11 cellular contexts compared by ENCODE assay signal in the genomic region with DNA sequence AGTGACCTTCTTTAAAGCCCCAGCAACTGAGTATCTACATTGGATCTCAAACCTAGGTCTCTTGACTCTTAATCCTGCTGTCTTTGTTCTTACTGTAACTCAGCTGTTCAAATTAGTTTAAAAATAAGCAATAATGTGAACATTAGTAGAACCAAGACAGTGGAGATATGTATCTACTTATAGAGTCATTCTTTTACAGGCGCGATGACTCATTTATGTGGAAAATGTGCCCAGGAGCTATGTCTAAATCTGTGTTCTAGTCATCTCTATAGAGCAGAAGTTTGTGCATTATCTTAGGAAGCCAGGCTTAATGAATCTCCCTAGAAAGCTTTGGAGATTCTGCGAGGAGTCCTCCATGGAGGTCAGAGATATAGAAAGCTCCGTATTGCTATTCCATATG.
A peak's percentile ranks its signal among the peaks of the same experiment; 100 is the strongest.
DNase-seq lines count a peak whose midpoint lies in the region; ATAC-seq lines count a peak whose summit lies in the region.
"Had no signal": no experiment of that assay in that cellular context is flagged by ENCODE, and none has a peak within 500 bp of the region (broad histone marks: within the 10 kb centered on the region; RNA-seq: fewer than 3 reads in every experiment).

No MANE protein-coding gene starts in this region.

- peak overlapping the region; percentile 26; the same call in 1 of the 2 replicates for H2AFZ ChIP-seq in GM23248
- H2AFZ ChIP-seq: parathyroid adenoma had no signal

- H3K4me2 ChIP-seq in GM23248 (ENCODE audit: unreplicated experiment), result peak overlapping the region; percentile 84

- H3K27me3 Mint-ChIP-seq in naive thymus-derived CD8-positive, alpha-beta T cell, result peaks cover 4 to 46% (median 9%) of the 10 kb centered on the region in 5 donors

- DNase-seq in AG08396 (ENCODE audit: low spot score) (peak; percentile 42), GM23248 (peak; percentile 91), SK-N-MC (ENCODE audit: low read depth, low spot score) (no peak), foreskin melanocyte (peak; percentile 88)
- no peak for DNase-seq in naive thymus-derived CD8-positive, alpha-beta T cell
- DNase-seq in stimulated activated naive CD4-positive, alpha-beta T cell (lab: John Stamatoyannopoulos, UW), result no peak
- no peak for DNase-seq in effector CD4-positive, alpha-beta T cell
- DNase-seq: effector CD8-positive, alpha-beta T cell; NCI-H2107 had no signal

- no peak overlapping the region for H3K27ac Mint-ChIP-seq in naive thymus-derived CD8-positive, alpha-beta T cell

- no peaks in the 10 kb centered on the region for H3K36me3 ChIP-seq in GM23248 (ENCODE audit: low read depth)
- H3K36me3 ChIP-seq in SK-N-MC (ENCODE audit: insufficient read depth, low read length), result no peaks in the 10 kb centered on the region

- H3K4me3 ChIP-seq in GM23248, result peak overlapping the region; percentile 51
- peak overlapping the region; percentile 42 for H3K4me3 ChIP-seq in SK-N-MC

- no peaks in the 10 kb centered on the region for H3K27me3 ChIP-seq in GM23248 (replicated peaks; ENCODE audit: insufficient read depth)

- 0 out of 2 replicates have a peak overlapping the region, but pooled peaks have one; percentile 11 for H3K9ac ChIP-seq in GM23248
- no peak overlapping the region for H3K9ac ChIP-seq in SK-N-MC (ENCODE audit: insufficient read length)
- H3K9ac ChIP-seq: parathyroid adenoma had no signal

- H3F3A ChIP-seq in GM23248 (ENCODE audit: insufficient read depth), result peaks cover 15% of the 10 kb centered on the region; the same call in 1 of the 2 replicates

- POLR2A ChIA-PET in naive thymus-derived CD8-positive, alpha-beta T cell (lab: Charles Lee), result interaction anchor here (0.7 kb wide), 1 partner anchor 371 kb away, joined by 3 read pairs; no protein-coding TSS in a partner anchor

- H3K27ac ChIP-seq in GM23248 (peak overlapping the region; percentile 44), SK-N-MC (no peak overlapping the region)
- H3K27ac ChIP-seq: parathyroid adenoma had no signal

- no peaks in the 10 kb centered on the region for H4K20me1 ChIP-seq in GM23248 (ENCODE audit: insufficient read depth)

- H3K4me3 Mint-ChIP-seq in naive thymus-derived CD8-positive, alpha-beta T cell, result no peak overlapping the region

- H3K9me3 Mint-ChIP-seq in naive thymus-derived CD8-positive, alpha-beta T cell, result no peaks in the 10 kb centered on the region

- peaks cover 0 to 6% (median 4%) of the 10 kb centered on the region in 4 donors for H3K4me1 Mint-ChIP-seq in naive thymus-derived CD8-positive, alpha-beta T cell

- in situ Hi-C loops in GM23248 (cut with MboI), result loop anchor here (10.0 kb wide), 1 partner anchor 203 kb away; no protein-coding TSS in a partner anchor

- H3K79me2 ChIP-seq in GM23248 (ENCODE audit: insufficient read depth), result no peaks in the 10 kb centered on the region
- H3K79me2 ChIP-seq: parathyroid adenoma had no signal

- H3K9me3 ChIP-seq in GM23248 (ENCODE audit: low read depth), result no peaks in the 10 kb centered on the region
- no peaks in the 10 kb centered on the region for H3K9me3 ChIP-seq in SK-N-MC (ENCODE audit: low read depth, low read length)

- WGBS in GM23248 (ENCODE audit: low coverage in 1 of 2, low lambda C conversion rate in 2 of 2, missing lambda C conversion rate in 2 of 2), 2 experiments, result 15 to 18% methylated on average over 4 of the region's 4 CpGs

- H3K9me2 ChIP-seq in GM23248 (ENCODE audit: insufficient read depth), result no peaks in the 10 kb centered on the region

- H3K36me3 Mint-ChIP-seq in naive thymus-derived CD8-positive, alpha-beta T cell, result no peaks in the 10 kb centered on the region

- H3K4me1 ChIP-seq in GM23248 (ENCODE audit: insufficient read depth), result peaks cover 31% of the 10 kb centered on the region
- H3K4me1 ChIP-seq: parathyroid adenoma had no signal

- ATAC-seq in naive thymus-derived CD8-positive, alpha-beta T cell, result no peak
- ATAC-seq in GM21529 (IDR thresholded peaks at IDR 0.05; ENCODE audit: unreplicated experiment), result no peak

Comparison
In these comparisons a context has a peak if more than half of its experiments do, and no peak if none do; other contexts are left out.
1. DNase-seq: peak in AG08396 (single experiment), GM23248 (single experiment) and foreskin melanocyte (single experiment); none in SK-N-MC (single experiment), naive thymus-derived CD8-positive, alpha-beta T cell (0 of 10), stimulated activated naive CD4-positive, alpha-beta T cell (0 of 6) and effector CD4-positive, alpha-beta T cell (single experiment).